1 cellular context compared by ENCODE assay signal in genomic region chr19:2763687-2764086, GRCh38.
TF ChIP-seq lines count a peak whose summit lies in the region.

No MANE protein-coding gene starts in this region.

TF ChIP-seq in HepG2, 621 proteins besides CTCF, POLR2A, EP300 and RAD21:
- peak; percentile 41; the same call in 1 of the 2 replicates for TF ChIP-seq ZMYM3 (CRISPR knock-in tag; IDR thresholded peaks at IDR 0.05)
- peak; percentile 91 for TF ChIP-seq ZNF629 (CRISPR knock-in tag; conservative IDR thresholded peaks at IDR 0.05)
- TF ChIP-seq ZNF280B (CRISPR knock-in tag; IDR thresholded peaks at IDR 0.05; ENCODE audit: borderline replicate concordance) = no peak
